In genomic region chr13:110615322-110616102, GRCh38 we compare ENCODE assay signal across 8 cellular contexts. TPM values are rescaled to one million over a fixed set of nuclear protein-coding genes. Genes with fewer than 3 reads are reported as not detected.
A peak's percentile ranks its signal among the peaks of the same experiment; 100 is the strongest.
DNase-seq lines count a peak whose midpoint lies in the region; ATAC-seq and TF ChIP-seq lines count a peak whose summit lies in the region.

TSS of gene NAXD (plus strand) at chr13:110615545. CDS start at chr13:110615602, 57 bp downstream.

- H3K9me3 ChIP-seq in aorta (ENCODE audit: control insufficient read depth, low read length), result no peaks in the 10 kb centered on the region

- H3K27ac ChIP-seq in rectal smooth muscle tissue (ENCODE audit: low read depth, low read length) (peak within 1 kb of the TSS; percentile 98), aorta (ENCODE audit: low read depth in 1 of 2, low read length in 2 of 2) (peak within 1 kb of the TSS; percentile 73 to 83)

- peak; percentile 38 for ATAC-seq in GM18499 (IDR thresholded peaks at IDR 0.05; ENCODE audit: insufficient read depth, unreplicated experiment)
- peak; percentile 74 for ATAC-seq in HG02885 (IDR thresholded peaks at IDR 0.05; ENCODE audit: poor library complexity, unreplicated experiment)
- ATAC-seq in aorta (ENCODE audit: low FRiP score), result peak; percentile 95

- intact Hi-C loops in aorta (cut with DNase I), result loop anchor here (5.0 to 10.0 kb wide), 2 partner anchors 89 to 92 kb away; partner anchors contain the start of gene CARS2 (in 2 of the 2)

- H3K36me3 ChIP-seq in rectal smooth muscle tissue (ENCODE audit: control insufficient read depth, insufficient read depth, low read length) (no peaks in the 10 kb centered on the region), aorta (ENCODE audit: control insufficient read depth in 1 of 2, insufficient read depth in 2 of 2, low read length in 1 of 2) (no peaks in the 10 kb centered on the region)

- peak within 1 kb of the TSS; percentile 76 for H3K4me3 ChIP-seq in astrocyte of the cerebellum (ENCODE audit: low read depth, low read length)
- H3K4me3 ChIP-seq in rectal smooth muscle tissue (ENCODE audit: low read length), result peak within 1 kb of the TSS; percentile 88
- peak within 1 kb of the TSS; percentile 49 to 64 for H3K4me3 ChIP-seq in aorta (ENCODE audit: low read length in 2 of 2)

- H3K9ac ChIP-seq in rectal smooth muscle tissue (ENCODE audit: low read length), result peak within 1 kb of the TSS; percentile 70

- WGBS in aorta, 2 donors, result 1% methylated on average over 55 to 95 of the region's 95 CpGs

- peaks cover 22% of the 10 kb centered on the region for H3K4me1 ChIP-seq in rectal smooth muscle tissue (ENCODE audit: control insufficient read depth, insufficient read depth, low read length)
- H3K4me1 ChIP-seq in aorta (ENCODE audit: control insufficient read depth in 1 of 2, insufficient read depth in 2 of 2, low read length in 2 of 2), result no peaks in the 10 kb centered on the region

- DNase-seq in NCI-H1694 treated with DMSO at 0.1 percent for 48 hours (lab: John Stamatoyannopoulos, UW), result peak; percentile 81
- peak; percentile 53 for DNase-seq in T-helper 9 cell
- DNase-seq in astrocyte of the cerebellum (ENCODE audit: low read depth), result peak; percentile 85
- DNase-seq in hepatic stellate cell (ENCODE audit: low spot score), result peak; percentile 100
- peak; percentile 96 to 98 for DNase-seq in aorta

- H3K27me3 ChIP-seq in rectal smooth muscle tissue (ENCODE audit: control insufficient read depth, insufficient read depth, low read length) (no peaks in the 10 kb centered on the region), aorta (ENCODE audit: control insufficient read depth in 1 of 2, insufficient read depth in 2 of 2, low read length in 1 of 2) (no peaks in the 10 kb centered on the region)

- in situ Hi-C loops in astrocyte of the cerebellum (cut with HindIII; ENCODE audit: low sequenced_read_pairs), result loop anchor here (25.0 kb wide), 1 partner anchor 197 kb away; no protein-coding TSS in a partner anchor

- no peak for TF ChIP-seq CTCF in astrocyte of the cerebellum (IDR thresholded peaks at IDR 0.05; ENCODE audit: low read depth, low read length, missing control alignments)

RNA-seq across cellular contexts. Expression of gene NAXD, which starts in this region (rescaled TPM):
- total RNA-seq in aorta, result 10 to 100 TPM; 21.2 to 30.4 TPM
- polyA plus RNA-seq in aorta, result 10 to 100 TPM; 20.7 to 47.0 TPM

Comparison
In these comparisons a context has a peak if more than half of its experiments do, and no peak if none do; other contexts are left out.
1. Peak in every context shown above with its lines: DNase-seq, ATAC-seq, H3K4me3 ChIP-seq and H3K27ac ChIP-seq.
2. ATAC-seq: peak in every context shown above with its lines; median percentile 95 in aorta; 74 in HG02885; 38 in GM18499.